In genomic region chr14:73949752-73950734, GRCh38 we compare ENCODE assay signal across 8 cellular contexts. TPM values are rescaled to one million over a fixed set of nuclear protein-coding genes. Genes with fewer than 3 reads are reported as not detected.
DNase-seq lines count a peak whose midpoint lies in the region; ATAC-seq and TF ChIP-seq lines count a peak whose summit lies in the region.

TSS of gene COQ6 (plus strand) at chr14:73950302. CDS start at chr14:73950333, 31 bp downstream.
TSS of gene FAM161B (minus strand) at chr14:73950094. CDS start at chr14:73950026, 68 bp downstream.

- H3K36me3 Mint-ChIP-seq in activated T-helper 1 cell treated with anti-CD3 and anti-CD28 coated beads, Interleukin-12 subunit alpha, Interleukin-12 subunit beta, Interleukin-2, Interleukin-4 antibody, amounts not matched to agents 30 ng/mL and 10 ng/mL and 1 ng/mL, durations not matched to agents 14 hours and 24 hours and 36 hours (ENCODE audit: low read depth), result peaks cover 8% of the 10 kb centered on the region
- peaks cover 0 to 5% of the 10 kb centered on the region in 2 donors for H3K36me3 Mint-ChIP-seq in naive B cell
- H3K36me3 Mint-ChIP-seq in stimulated activated memory B cell treated with anti-CD40 and anti-IgM and Interleukin-4, amounts not matched to agents 10 μg/mL and 1 μg/mL and 100 μg/mL, for 72 hours, result peaks cover 8% of the 10 kb centered on the region

- peaks cover 21% of the 10 kb centered on the region for H3K4me1 ChIP-seq in DND-41 (ENCODE audit: insufficient read depth, low read length)
- H3K4me1 ChIP-seq in KMS-11 (ENCODE audit: low read depth, poor library complexity, severe bottlenecking), result no peaks in the 10 kb centered on the region
- H3K4me1 ChIP-seq in Peyer's patch, result peaks cover 0 to 7% (median 3%) of the 10 kb centered on the region in 4 donors

- peak within 1 kb of the TSS; percentile 99 for H3K4me3 Mint-ChIP-seq in activated T-helper 1 cell treated with anti-CD3 and anti-CD28 coated beads, Interleukin-12 subunit alpha, Interleukin-12 subunit beta, Interleukin-2, Interleukin-4 antibody, amounts not matched to agents 30 ng/mL and 10 ng/mL and 1 ng/mL, durations not matched to agents 14 hours and 24 hours and 36 hours
- H3K4me3 Mint-ChIP-seq in naive B cell, result peak within 1 kb of the TSS; percentile 96 to 100 (median 98)
- peak within 1 kb of the TSS; percentile 96 for H3K4me3 Mint-ChIP-seq in stimulated activated memory B cell treated with anti-CD40 and anti-IgM and Interleukin-4, amounts not matched to agents 10 μg/mL and 1 μg/mL and 100 μg/mL, for 72 hours

- H3K4me2 ChIP-seq in DND-41 (ENCODE audit: insufficient read depth, low read length) (peak within 1 kb of the TSS; percentile 88), KMS-11 (peak within 1 kb of the TSS; percentile 61)

- H3K9me3 ChIP-seq in DND-41 (ENCODE audit: insufficient read depth, low read length, severe bottlenecking), result no peaks in the 10 kb centered on the region
- H3K9me3 ChIP-seq in Peyer's patch, result no peaks in the 10 kb centered on the region

- H3K27ac ChIP-seq in DND-41 (ENCODE audit: low read length) (peak within 1 kb of the TSS; percentile 81), KMS-11 (peak within 1 kb of the TSS; percentile 69), Peyer's patch (peak within 1 kb of the TSS; percentile 87 to 95 (median 93))

- H3K36me3 ChIP-seq in DND-41 (ENCODE audit: insufficient read depth, low read length) (peaks cover 14% of the 10 kb centered on the region), KMS-11 (ENCODE audit: insufficient read depth) (no peaks in the 10 kb centered on the region), Peyer's patch (peaks cover 0 to 20% (median 0%) of the 10 kb centered on the region in 3 donors)

- H3K9ac ChIP-seq in DND-41 (ENCODE audit: low read depth, low read length) (peak within 1 kb of the TSS; percentile 83), KMS-11 (peak within 1 kb of the TSS; percentile 67)

- peak; percentile 52 for TF ChIP-seq CTCF in DND-41 (IDR thresholded peaks at IDR 0.05; ENCODE audit: borderline replicate concordance, extremely low read depth, low read length, poor library complexity, severe bottlenecking)
- no peak for TF ChIP-seq CTCF in KMS-11 (conservative IDR thresholded peaks at IDR 0.05; ENCODE audit: low read depth, low read length)
- peak in 2 of 6 experiments; percentile 13 to 24 for TF ChIP-seq CTCF in Peyer's patch (IDR thresholded peaks at IDR 0.05)

- intact Hi-C loops in activated T-helper 1 cell treated with anti-CD3 and anti-CD28 coated beads, Interleukin-12 subunit alpha, Interleukin-12 subunit beta, Interleukin-2, Interleukin-4 antibody, amounts not matched to agents 30 ng/mL and 10 ng/mL and 1 ng/mL, durations not matched to agents 14 hours and 24 hours and 36 hours (cut with micrococcal nuclease), result loop anchor here (1.0 to 10.0 kb wide), 7 partner anchors 64 to 814 kb away; partner anchors contain the start of genes ALDH6A1, BBOF1, ENTPD5 and LIN52

- no peaks in the 10 kb centered on the region for H3K9me3 Mint-ChIP-seq in activated T-helper 1 cell treated with anti-CD3 and anti-CD28 coated beads, Interleukin-12 subunit alpha, Interleukin-12 subunit beta, Interleukin-2, Interleukin-4 antibody, amounts not matched to agents 30 ng/mL and 10 ng/mL and 1 ng/mL, durations not matched to agents 14 hours and 24 hours and 36 hours
- H3K9me3 Mint-ChIP-seq in naive B cell, result no peaks in the 10 kb centered on the region
- H3K9me3 Mint-ChIP-seq in stimulated activated memory B cell treated with anti-CD40 and anti-IgM and Interleukin-4, amounts not matched to agents 10 μg/mL and 1 μg/mL and 100 μg/mL, for 72 hours, result no peaks in the 10 kb centered on the region

- H3K79me2 ChIP-seq in DND-41 (ENCODE audit: insufficient read depth, low read length) (peaks cover 19% of the 10 kb centered on the region), KMS-11 (ENCODE audit: insufficient read depth, low read depth) (no peaks in the 10 kb centered on the region)

- H4K20me1 ChIP-seq in DND-41 (ENCODE audit: insufficient read depth, low read length) (no peaks in the 10 kb centered on the region), KMS-11 (ENCODE audit: insufficient read depth) (no peaks in the 10 kb centered on the region)

- H3K27me3 Mint-ChIP-seq in activated T-helper 1 cell treated with anti-CD3 and anti-CD28 coated beads, Interleukin-12 subunit alpha, Interleukin-12 subunit beta, Interleukin-2, Interleukin-4 antibody, amounts not matched to agents 30 ng/mL and 10 ng/mL and 1 ng/mL, durations not matched to agents 14 hours and 24 hours and 36 hours (ENCODE audit: insufficient read depth), result no peaks in the 10 kb centered on the region
- H3K27me3 Mint-ChIP-seq in naive B cell, result no peaks in the 10 kb centered on the region
- no peaks in the 10 kb centered on the region for H3K27me3 Mint-ChIP-seq in stimulated activated memory B cell treated with anti-CD40 and anti-IgM and Interleukin-4, amounts not matched to agents 10 μg/mL and 1 μg/mL and 100 μg/mL, for 72 hours

- peak within 1 kb of the TSS; percentile 96 for H2AFZ ChIP-seq in DND-41 (ENCODE audit: low read depth, low read length)
- H2AFZ ChIP-seq in KMS-11 (ENCODE audit: low read depth), result peak within 1 kb of the TSS; percentile 82

- no peaks in the 10 kb centered on the region for H3K27me3 ChIP-seq in DND-41 (ENCODE audit: insufficient read depth, low read length, poor library complexity)
- no peaks in the 10 kb centered on the region for H3K27me3 ChIP-seq in KMS-11 (ENCODE audit: insufficient read depth, low read depth)
- H3K27me3 ChIP-seq in Peyer's patch, result no peaks in the 10 kb centered on the region

- DNase-seq in DND-41, result peak; percentile 96
- peak; percentile 90 to 97 (median 95) for DNase-seq in Peyer's patch
- peak; percentile 93 for DNase-seq in activated T-helper 1 cell treated with anti-CD3 and anti-CD28 coated beads, Interleukin-12 subunit alpha, Interleukin-12 subunit beta, Interleukin-2, Interleukin-4 antibody, amounts not matched to agents 30 ng/mL and 10 ng/mL and 1 ng/mL, durations not matched to agents 14 hours and 24 hours and 36 hours (ENCODE audit: low spot score)
- DNase-seq in fibroblast of gingiva (ENCODE audit: low read depth), result peak; percentile 94
- DNase-seq in naive B cell, result peak; percentile 94

- peak within 1 kb of the TSS; percentile 88 for H3K27ac Mint-ChIP-seq in activated T-helper 1 cell treated with anti-CD3 and anti-CD28 coated beads, Interleukin-12 subunit alpha, Interleukin-12 subunit beta, Interleukin-2, Interleukin-4 antibody, amounts not matched to agents 30 ng/mL and 10 ng/mL and 1 ng/mL, durations not matched to agents 14 hours and 24 hours and 36 hours
- peak within 1 kb of the TSS; percentile 96 to 98 (median 98) for H3K27ac Mint-ChIP-seq in naive B cell
- peak within 1 kb of the TSS; percentile 85 for H3K27ac Mint-ChIP-seq in stimulated activated memory B cell treated with anti-CD40 and anti-IgM and Interleukin-4, amounts not matched to agents 10 μg/mL and 1 μg/mL and 100 μg/mL, for 72 hours

- TF ChIP-seq POLR2A in Peyer's patch (IDR thresholded peaks at IDR 0.05), result peak; percentile 83 to 87

- ATAC-seq in DND-41 (ENCODE audit: insufficient read depth, low read depth) (peak; percentile 96), GM21737 (IDR thresholded peaks at IDR 0.05; ENCODE audit: unreplicated experiment) (peak; percentile 94), naive B cell (ENCODE audit: low read depth in 2 of 2) (peak; percentile 90 to 91)
- peak; percentile 97 for ATAC-seq in stimulated activated memory B cell treated with anti-CD40 and anti-IgM and Interleukin-4, amounts not matched to agents 10 μg/mL and 1 μg/mL and 100 μg/mL, for 72 hours

- H3K4me1 Mint-ChIP-seq in activated T-helper 1 cell treated with anti-CD3 and anti-CD28 coated beads, Interleukin-12 subunit alpha, Interleukin-12 subunit beta, Interleukin-2, Interleukin-4 antibody, amounts not matched to agents 30 ng/mL and 10 ng/mL and 1 ng/mL, durations not matched to agents 14 hours and 24 hours and 36 hours (ENCODE audit: low read depth), result peaks cover 21% of the 10 kb centered on the region
- peaks cover 10 to 28% (median 16%) of the 10 kb centered on the region in 3 donors for H3K4me1 Mint-ChIP-seq in naive B cell
- peaks cover 23% of the 10 kb centered on the region for H3K4me1 Mint-ChIP-seq in stimulated activated memory B cell treated with anti-CD40 and anti-IgM and Interleukin-4, amounts not matched to agents 10 μg/mL and 1 μg/mL and 100 μg/mL, for 72 hours

- peak within 1 kb of the TSS; percentile 94 to 96 for H3K4me3 ChIP-seq in DND-41 (ENCODE audit: low read depth in 1 of 2, low read length in 2 of 2)
- H3K4me3 ChIP-seq in KMS-11 (IDR thresholded peaks at IDR 0.05; ENCODE audit: insufficient read depth, low read depth, low read length), result no peak within 1 kb of the TSS
- peak within 1 kb of the TSS; percentile 60 to 93 (median 86) for H3K4me3 ChIP-seq in Peyer's patch

RNA-seq across cellular contexts. Expression of gene COQ6, which starts in this region (rescaled TPM):
- total RNA-seq in Peyer's patch, result 10 to 100 TPM; 42.0 to 72.6 (median 55.0) TPM
- 17.9 and 19.2 TPM in 2 replicates for total RNA-seq in activated T-helper 1 cell treated with anti-CD3 and anti-CD28 coated beads, Interleukin-12 subunit alpha, Interleukin-12 subunit beta, Interleukin-2, Interleukin-4 antibody, amounts not matched to agents 30 ng/mL and 10 ng/mL and 1 ng/mL, durations not matched to agents 14 hours and 24 hours and 36 hours
- 10 to 100 TPM; 10.9 to 22.5 (median 14.5) TPM for polyA plus RNA-seq in naive B cell (ENCODE audit: low read depth in 6 of 6)

RNA-seq across cellular contexts. Expression of gene FAM161B, which starts in this region (rescaled TPM):
- total RNA-seq in Peyer's patch, result 10 to 100 TPM in 1 of 4 donors, 1 to 10 TPM in 3; 1.7 to 12.9 (median 8.3) TPM
- 0.76 and 0.83 TPM in 2 replicates for total RNA-seq in activated T-helper 1 cell treated with anti-CD3 and anti-CD28 coated beads, Interleukin-12 subunit alpha, Interleukin-12 subunit beta, Interleukin-2, Interleukin-4 antibody, amounts not matched to agents 30 ng/mL and 10 ng/mL and 1 ng/mL, durations not matched to agents 14 hours and 24 hours and 36 hours
- polyA plus RNA-seq in naive B cell (ENCODE audit: low read depth in 6 of 6), result 1 to 10 TPM in 5 of 6 donors, under 1 TPM in 1; 0.79 to 2.7 (median 1.5) TPM
